In the genomic region with DNA sequence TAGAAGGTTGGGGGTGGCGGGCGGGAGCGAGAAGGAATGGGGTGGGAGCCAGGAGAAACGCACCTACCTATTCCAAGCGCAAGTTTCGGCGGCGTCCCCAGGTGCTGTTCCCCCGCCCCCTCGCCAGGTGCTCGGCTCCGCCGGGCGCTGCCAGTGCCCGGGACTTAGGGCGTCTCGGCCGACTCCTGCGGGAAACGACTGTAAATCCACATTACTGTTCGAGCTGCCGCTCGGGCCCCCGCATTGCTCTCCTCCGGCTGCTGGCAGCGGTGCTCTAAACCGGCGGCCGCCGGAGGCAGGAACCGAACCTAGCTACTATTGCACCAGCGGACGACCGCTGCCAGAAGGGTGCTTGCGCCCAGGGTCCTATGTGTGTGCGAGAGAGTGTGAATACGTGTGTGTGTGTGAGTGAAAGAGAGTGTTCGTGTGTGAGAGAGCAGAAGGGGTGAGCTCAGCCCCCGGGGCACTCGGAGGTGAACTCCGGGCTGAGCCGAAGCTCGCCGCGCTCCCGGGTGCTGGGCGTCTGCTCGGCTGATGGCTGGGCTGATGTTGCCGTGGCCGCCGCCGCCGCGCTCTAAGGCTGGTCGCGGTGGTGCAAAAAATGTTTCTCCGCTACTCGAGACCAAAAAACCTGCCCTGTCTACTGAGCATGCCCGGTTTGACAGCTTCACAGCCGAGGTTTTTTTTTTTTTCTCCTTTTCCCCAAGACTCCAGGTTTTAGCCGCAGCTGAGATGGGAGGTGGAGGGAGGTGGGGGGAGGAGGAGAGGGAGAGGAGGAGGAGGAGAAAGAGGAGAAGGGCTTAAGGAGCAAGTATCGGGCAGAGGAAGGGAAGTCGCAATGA, we compare ENCODE assay signal across 8 cellular contexts.
DNase-seq lines count a peak whose midpoint lies in the region; ATAC-seq and TF ChIP-seq lines count a peak whose summit lies in the region.

No MANE protein-coding gene starts in this region.

- H3K4me3 ChIP-seq in neutrophil (ENCODE audit: low read depth in 1 of 2, low read length in 1 of 2) (peak overlapping the region; percentile 67 to 73), SJCRH30 (no peak overlapping the region)

- no peak for TF ChIP-seq CTCF in neutrophil (IDR thresholded peaks at IDR 0.05)

- H3K27ac ChIP-seq in neutrophil (peak overlapping the region; percentile 80), SJCRH30 (no peak overlapping the region)

- H3K9me3 ChIP-seq in neutrophil (no peaks in the 10 kb centered on the region), SJCRH30 (replicated peaks) (no peaks in the 10 kb centered on the region)

- H3K9me3 Mint-ChIP-seq in T-cell, result no peaks in the 10 kb centered on the region

- peak in 2 of 4 experiments; percentile 53 to 55 for ATAC-seq in T-cell (replicated peaks in 1 of 4)
- no peak for ATAC-seq in HG02610 (IDR thresholded peaks at IDR 0.05; ENCODE audit: unreplicated experiment)

- H3K27ac Mint-ChIP-seq in T-cell, result no peak overlapping the region

- DNase-seq in NCI-H1417 (lab: John Stamatoyannopoulos, UW) (peak in 2 of 3 experiments; percentile 58 to 63), NCI-H1417 treated with DMSO at 0.1 percent for 48 hours (lab: John Stamatoyannopoulos, UW) (no peak), T-cell (peak in 1 of 34 experiments; percentile 1), fibroblast of gingiva (ENCODE audit: low read depth) (peak; percentile 1), SJCRH30 (no peak), HCEC 1CT (no peak)

- H3K4me1 ChIP-seq in neutrophil (ENCODE audit: control insufficient read depth in 1 of 2, insufficient read depth in 1 of 2, low read depth in 1 of 2, low read length in 1 of 2) (peaks cover 10 to 16% of the 10 kb centered on the region in 2 experiments), SJCRH30 (peaks cover 5% of the 10 kb centered on the region)

- POLR2A ChIA-PET in T-cell (lab: Charles Lee), result no interaction called here

- H3K36me3 Mint-ChIP-seq in T-cell, result no peaks in the 10 kb centered on the region

- CTCF ChIA-PET in T-cell (lab: Charles Lee), result no interaction called here

- peak overlapping the region; percentile 47 to 74 (median 69) for H3K4me3 Mint-ChIP-seq in T-cell

- H3K36me3 ChIP-seq in neutrophil, result no peaks in the 10 kb centered on the region
- H3K36me3 ChIP-seq in SJCRH30, result no peaks in the 10 kb centered on the region

- H3K27me3 ChIP-seq in neutrophil (peaks cover 32% of the 10 kb centered on the region), SJCRH30 (no peaks in the 10 kb centered on the region)

- H3K4me1 Mint-ChIP-seq in T-cell, result peaks cover 25 to 27% (median 25%) of the 10 kb centered on the region in 3 donors

- H3K27me3 Mint-ChIP-seq in T-cell, result peaks cover 34 to 44% of the 10 kb centered on the region in 2 donors

Comparison
In these comparisons a context has a peak if more than half of its experiments do, and no peak if none do; other contexts are left out.
1. DNase-seq: peak in NCI-H1417 (2 of 3) and fibroblast of gingiva (single experiment); none in NCI-H1417 treated with DMSO at 0.1 percent for 48 hours (single experiment), SJCRH30 (0 of 2) and HCEC 1CT (single experiment).